ENCODE assay signal across 8 cellular contexts in genomic region chr11:128031538-128032134, GRCh38.
DNase-seq lines count a peak whose midpoint lies in the region; ATAC-seq and TF ChIP-seq lines count a peak whose summit lies in the region.
"Not testable (repeated sequence)": the region's sequence is repeated elsewhere in the genome, so short reads cannot be mapped to it uniquely, and the experiment has no call there.

No MANE protein-coding gene starts in this region.

- not testable (repeated sequence) for H3K36me3 ChIP-seq in trophoblast cell (ENCODE audit: control insufficient read depth in 1 of 2, insufficient read depth in 2 of 2, low read length in 2 of 2)

- H3K79me1 ChIP-seq in trophoblast cell (ENCODE audit: low read length) = not testable (repeated sequence)

- H4K12ac ChIP-seq in trophoblast cell (ENCODE audit: low read depth, low read length) = not testable (repeated sequence)

- CTCF ChIA-PET in activated naive CD4-positive, alpha-beta T cell treated with anti-CD3 and anti-CD28 coated beads for 36 hours (lab: Charles Lee) = interaction anchor here (0.6 to 2.5 kb wide), 17 partner anchors 10 to 818 kb away, joined by 3 to 31 read pairs (median 4); no protein-coding TSS in a partner anchor

- H3K36me3 Mint-ChIP-seq in activated naive CD4-positive, alpha-beta T cell treated with anti-CD3 and anti-CD28 coated beads for 36 hours (ENCODE audit: low read depth) = not testable (repeated sequence)

- ATAC-seq in GM18499 (IDR thresholded peaks at IDR 0.05; ENCODE audit: insufficient read depth, unreplicated experiment) (peak; percentile 88), HG02763 (IDR thresholded peaks at IDR 0.05; ENCODE audit: unreplicated experiment) (peak; percentile 57)

- peak; percentile 75 for TF ChIP-seq CTCF in 22Rv1 (IDR thresholded peaks at IDR 0.05)

- not testable (repeated sequence) for H2BK120ac ChIP-seq in trophoblast cell (ENCODE audit: insufficient read depth, low read length, poor library complexity)

- not testable (repeated sequence) for H3K14ac ChIP-seq in trophoblast cell (ENCODE audit: low read length)

- H3K27me3 Mint-ChIP-seq in activated naive CD4-positive, alpha-beta T cell treated with anti-CD3 and anti-CD28 coated beads for 36 hours (ENCODE audit: low read depth) = not testable (repeated sequence)

- not testable (repeated sequence) for H3K4me1 ChIP-seq in trophoblast cell (ENCODE audit: control insufficient read depth in 1 of 2, insufficient read depth in 2 of 2, low read length in 2 of 2)

- H3K4me3 ChIP-seq in trophoblast cell (ENCODE audit: low read depth, low read length) = not testable (repeated sequence)

- H3K18ac ChIP-seq in trophoblast cell (ENCODE audit: low read length) = not testable (repeated sequence)

- H3K27me3 ChIP-seq in trophoblast cell (ENCODE audit: insufficient read depth, low read length) = not testable (repeated sequence)

- H3K4me3 Mint-ChIP-seq in activated naive CD4-positive, alpha-beta T cell treated with anti-CD3 and anti-CD28 coated beads for 36 hours = not testable (repeated sequence)

- not testable (repeated sequence) for H3K27ac Mint-ChIP-seq in activated naive CD4-positive, alpha-beta T cell treated with anti-CD3 and anti-CD28 coated beads for 36 hours

- H3K27ac ChIP-seq in 22Rv1; trophoblast cell (ENCODE audit: low read depth, low read length): not testable (repeated sequence)

- H4K8ac ChIP-seq in trophoblast cell (ENCODE audit: low read depth, low read length) = not testable (repeated sequence)

- H3K9me3 Mint-ChIP-seq in activated naive CD4-positive, alpha-beta T cell treated with anti-CD3 and anti-CD28 coated beads for 36 hours = not testable (repeated sequence)

- H3K4ac ChIP-seq in trophoblast cell (ENCODE audit: low read depth, low read length) = not testable (repeated sequence)

- H3K4me2 ChIP-seq in trophoblast cell (ENCODE audit: low read length) = not testable (repeated sequence)

- H3K79me2 ChIP-seq in trophoblast cell (ENCODE audit: control insufficient read depth, insufficient read depth, low read length, poor library complexity) = not testable (repeated sequence)

- not testable (repeated sequence) for H4K91ac ChIP-seq in trophoblast cell (ENCODE audit: low read depth, low read length)

- H2AK5ac ChIP-seq in trophoblast cell (ENCODE audit: low read length) = not testable (repeated sequence)

- H2AFZ ChIP-seq in trophoblast cell (ENCODE audit: insufficient read depth, low read length, poor library complexity) = not testable (repeated sequence)

- not testable (repeated sequence) for H3K23ac ChIP-seq in trophoblast cell (ENCODE audit: low read length)

- H3K4me1 Mint-ChIP-seq in activated naive CD4-positive, alpha-beta T cell treated with anti-CD3 and anti-CD28 coated beads for 36 hours (ENCODE audit: low read depth) = not testable (repeated sequence)

- H2BK12ac ChIP-seq in trophoblast cell (ENCODE audit: low read length) = not testable (repeated sequence)

- peak; percentile 91 for DNase-seq in NCI-H1105 treated with DMSO at 0.1 percent for 48 hours (lab: John Stamatoyannopoulos, UW)
- peak; percentile 42 for DNase-seq in SKM-1 (lab: John Stamatoyannopoulos, UW; ENCODE audit: unreplicated experiment)
- peak; percentile 85 for DNase-seq in activated naive CD4-positive, alpha-beta T cell treated with anti-CD3 and anti-CD28 coated beads for 36 hours
- DNase-seq in germinal center (ENCODE audit: low spot score) = peak; percentile 42
- DNase-seq in trophoblast cell = peak; percentile 52 to 80

- H3K9ac ChIP-seq in trophoblast cell (ENCODE audit: low read length) = not testable (repeated sequence)

- intact Hi-C loops in activated naive CD4-positive, alpha-beta T cell treated with anti-CD3 and anti-CD28 coated beads for 36 hours (cut with micrococcal nuclease) = loop anchor here (1.0 to 10.0 kb wide), 8 partner anchors 35 to 829 kb away; no protein-coding TSS in a partner anchor

- H3K9me3 ChIP-seq in trophoblast cell (ENCODE audit: insufficient read depth, low read depth, low read length) = not testable (repeated sequence)

- H2BK5ac ChIP-seq in trophoblast cell (ENCODE audit: low read depth, low read length, poor library complexity) = not testable (repeated sequence)

- WGBS in trophoblast cell (ENCODE audit: extremely low coverage, insufficient coverage, insufficient read length) = no CpG with 5 or more reads among the region's 14 CpGs
